1 cellular context compared by ENCODE assay signal in genomic region chr11:268716-269145, GRCh38.
TF ChIP-seq lines count a peak whose summit lies in the region.
"Not testable (repeated sequence)": the region's sequence is repeated elsewhere in the genome, so short reads cannot be mapped to it uniquely, and the experiment has no call there.

No MANE protein-coding gene starts in this region.

TF ChIP-seq in K562, 482 proteins besides CTCF, POLR2A, EP300 and RAD21 (continued from another document):
- peak in 2 of 3 experiments; percentile 27 to 71 for TF ChIP-seq YY1 (IDR thresholded peaks at IDR 0.05; ENCODE audit: borderline replicate concordance in 1 of 3, control insufficient read depth in 1 of 3, extremely low read depth in 1 of 3, insufficient read depth in 3 of 3, insufficient read length in 1 of 3, insufficient replicate concordance in 2 of 3, low read depth in 1 of 3, low read length in 2 of 3)
- TF ChIP-seq, protein P1, sequence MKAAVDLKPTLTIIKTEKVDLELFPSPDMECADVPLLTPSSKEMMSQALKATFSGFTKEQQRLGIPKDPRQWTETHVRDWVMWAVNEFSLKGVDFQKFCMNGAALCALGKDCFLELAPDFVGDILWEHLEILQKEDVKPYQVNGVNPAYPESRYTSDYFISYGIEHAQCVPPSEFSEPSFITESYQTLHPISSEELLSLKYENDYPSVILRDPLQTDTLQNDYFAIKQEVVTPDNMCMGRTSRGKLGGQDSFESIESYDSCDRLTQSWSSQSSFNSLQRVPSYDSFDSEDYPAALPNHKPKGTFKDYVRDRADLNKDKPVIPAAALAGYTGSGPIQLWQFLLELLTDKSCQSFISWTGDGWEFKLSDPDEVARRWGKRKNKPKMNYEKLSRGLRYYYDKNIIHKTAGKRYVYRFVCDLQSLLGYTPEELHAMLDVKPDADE (conservative IDR thresholded peaks at IDR 0.05; ENCODE audit: control insufficient read depth, low read depth, low read length): 0 out of 2 replicates have a peak, but pooled peaks have one; percentile 36
- 0 out of 2 replicates have a peak, but pooled peaks have one; percentile 35 for TF ChIP-seq XRCC5 (IDR thresholded peaks at IDR 0.05; ENCODE audit: low read depth, low read length)
- TF ChIP-seq HDAC2 (IDR thresholded peaks at IDR 0.05): peak; percentile 1; the same call in 1 of the 2 replicates
- peak; percentile 33 to 72 for TF ChIP-seq E2F6 (IDR thresholded peaks at IDR 0.05; ENCODE audit: borderline replicate concordance in 1 of 2, extremely low read depth in 1 of 2, insufficient read depth in 1 of 2, insufficient read length in 1 of 2, low read depth in 1 of 2, low read length in 1 of 2, poor library complexity in 1 of 2, severe bottlenecking in 1 of 2)
- TF ChIP-seq ARID1B (IDR thresholded peaks at IDR 0.05): peak; percentile 51
- TF ChIP-seq DACH1 (IDR thresholded peaks at IDR 0.05; ENCODE audit: partially characterized antibody): peak; percentile 78
- TF ChIP-seq ATF1 (CRISPR knock-in tag; IDR thresholded peaks at IDR 0.05); TEAD4 (CRISPR knock-in tag; IDR thresholded peaks at IDR 0.05; ENCODE audit: borderline replicate concordance); MYC (CRISPR knock-in tag; IDR thresholded peaks at IDR 0.05; ENCODE audit: borderline replicate concordance, low read depth): not testable (repeated sequence)
- peak; percentile 73 for TF ChIP-seq ATF1 (tag; IDR thresholded peaks at IDR 0.05)
- 0 out of 2 replicates have a peak, but pooled peaks have one; percentile 40 for TF ChIP-seq ZBTB17 (CRISPR knock-in tag; IDR thresholded peaks at IDR 0.05)
- TF ChIP-seq DMBX1 (CRISPR knock-in tag; IDR thresholded peaks at IDR 0.05; ENCODE audit: borderline replicate concordance): peak; percentile 44; the same call in 1 of the 2 replicates
- TF ChIP-seq SOX6 (IDR thresholded peaks at IDR 0.05): peak; percentile 39
- TF ChIP-seq ARNT (IDR thresholded peaks at IDR 0.05): 0 out of 4 replicates have a peak, but pooled peaks of 1 of the 2 experiments have one; percentile 37
- TF ChIP-seq, protein P2, sequence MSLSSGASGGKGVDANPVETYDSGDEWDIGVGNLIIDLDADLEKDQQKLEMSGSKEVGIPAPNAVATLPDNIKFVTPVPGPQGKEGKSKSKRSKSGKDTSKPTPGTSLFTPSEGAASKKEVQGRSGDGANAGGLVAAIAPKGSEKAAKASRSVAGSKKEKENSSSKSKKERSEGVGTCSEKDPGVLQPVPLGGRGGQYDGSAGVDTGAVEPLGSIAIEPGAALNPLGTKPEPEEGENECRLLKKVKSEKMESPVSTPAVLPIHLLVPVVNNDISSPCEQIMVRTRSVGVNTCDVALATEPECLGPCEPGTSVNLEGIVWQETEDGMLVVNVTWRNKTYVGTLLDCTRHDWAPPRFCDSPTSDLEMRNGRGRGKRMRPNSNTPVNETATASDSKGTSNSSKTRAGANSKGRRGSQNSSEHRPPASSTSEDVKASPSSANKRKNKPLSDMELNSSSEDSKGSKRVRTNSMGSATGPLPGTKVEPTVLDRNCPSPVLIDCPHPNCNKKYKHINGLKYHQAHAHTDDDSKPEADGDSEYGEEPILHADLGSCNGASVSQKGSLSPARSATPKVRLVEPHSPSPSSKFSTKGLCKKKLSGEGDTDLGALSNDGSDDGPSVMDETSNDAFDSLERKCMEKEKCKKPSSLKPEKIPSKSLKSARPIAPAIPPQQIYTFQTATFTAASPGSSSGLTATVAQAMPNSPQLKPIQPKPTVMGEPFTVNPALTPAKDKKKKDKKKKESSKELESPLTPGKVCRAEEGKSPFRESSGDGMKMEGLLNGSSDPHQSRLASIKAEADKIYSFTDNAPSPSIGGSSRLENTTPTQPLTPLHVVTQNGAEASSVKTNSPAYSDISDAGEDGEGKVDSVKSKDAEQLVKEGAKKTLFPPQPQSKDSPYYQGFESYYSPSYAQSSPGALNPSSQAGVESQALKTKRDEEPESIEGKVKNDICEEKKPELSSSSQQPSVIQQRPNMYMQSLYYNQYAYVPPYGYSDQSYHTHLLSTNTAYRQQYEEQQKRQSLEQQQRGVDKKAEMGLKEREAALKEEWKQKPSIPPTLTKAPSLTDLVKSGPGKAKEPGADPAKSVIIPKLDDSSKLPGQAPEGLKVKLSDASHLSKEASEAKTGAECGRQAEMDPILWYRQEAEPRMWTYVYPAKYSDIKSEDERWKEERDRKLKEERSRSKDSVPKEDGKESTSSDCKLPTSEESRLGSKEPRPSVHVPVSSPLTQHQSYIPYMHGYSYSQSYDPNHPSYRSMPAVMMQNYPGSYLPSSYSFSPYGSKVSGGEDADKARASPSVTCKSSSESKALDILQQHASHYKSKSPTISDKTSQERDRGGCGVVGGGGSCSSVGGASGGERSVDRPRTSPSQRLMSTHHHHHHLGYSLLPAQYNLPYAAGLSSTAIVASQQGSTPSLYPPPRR (CRISPR knock-in tag; IDR thresholded peaks at IDR 0.05; ENCODE audit: borderline replicate concordance): 0 out of 2 replicates have a peak, but pooled peaks have one; percentile 15
- TF ChIP-seq BHLHE40 (IDR thresholded peaks at IDR 0.05; ENCODE audit: low read length): 0 out of 2 replicates have a peak, but pooled peaks have one; percentile 2
- TF ChIP-seq CBFA2T3 (IDR thresholded peaks at IDR 0.05): peak; percentile 39
- peak; percentile 88; the same call in 1 of the 2 replicates for TF ChIP-seq FOXP1 (CRISPR knock-in tag; IDR thresholded peaks at IDR 0.05)
- TF ChIP-seq POLR2AphosphoS5 (IDR thresholded peaks at IDR 0.05; ENCODE audit: control insufficient read depth, insufficient read depth, low read depth, low read length): 0 out of 2 replicates have a peak, but pooled peaks have one; percentile 19
- TF ChIP-seq RBFOX2 (IDR thresholded peaks at IDR 0.05; ENCODE audit: low read depth, low read length): peak; percentile 71
- TF ChIP-seq TEAD4 (IDR thresholded peaks at IDR 0.05; ENCODE audit: low read length): peak; percentile 30; the same call in 1 of the 2 replicates
- TF ChIP-seq RNF2 (IDR thresholded peaks at IDR 0.05): peak; percentile 68
- 0 out of 2 replicates have a peak, but pooled peaks have one; percentile 11 for TF ChIP-seq SMARCA4 (IDR thresholded peaks at IDR 0.05)
- TF ChIP-seq SMARCC2 (IDR thresholded peaks at IDR 0.05; ENCODE audit: low read depth): peak; percentile 51; the same call in 1 of the 2 replicates
- peak; percentile 55 for TF ChIP-seq MYC (IDR thresholded peaks at IDR 0.05; ENCODE audit: low read depth, low read length)
